ENCODE assay signal across 2 cellular contexts in genomic region chr20:46157076-46157592, GRCh38.
TF ChIP-seq lines count a peak whose summit lies in the region.

No MANE protein-coding gene starts in this region.

TF ChIP-seq in HepG2, 621 proteins besides CTCF, POLR2A, EP300 and RAD21:
- TF ChIP-seq ZNF329 (CRISPR knock-in tag; IDR thresholded peaks at IDR 0.05; ENCODE audit: low read depth) (no peak), ZNF768 (CRISPR knock-in tag; IDR thresholded peaks at IDR 0.05) (peak; percentile 79; the same call in 1 of the 2 replicates)

TF ChIP-seq in K562, 482 proteins besides CTCF, POLR2A, EP300 and RAD21:
- TF ChIP-seq CGGBP1 (CRISPR knock-in tag; IDR thresholded peaks at IDR 0.05): no peak
- TF ChIP-seq GTF2E2 (tag; IDR thresholded peaks at IDR 0.05): no peak
- TF ChIP-seq TEAD2 (tag; IDR thresholded peaks at IDR 0.05): no peak
- TF ChIP-seq SNRNP70 (optimal IDR thresholded peaks at IDR 0.05; ENCODE audit: low read depth, low read length): no peak
- TF ChIP-seq ZFX (CRISPR knock-in tag; IDR thresholded peaks at IDR 0.05): no peak
- TF ChIP-seq MXI1 (IDR thresholded peaks at IDR 0.05; ENCODE audit: low read depth, low read length): no peak
- TF ChIP-seq ZNF280A (IDR thresholded peaks at IDR 0.05; ENCODE audit: low read depth, partially characterized antibody): no peak
- TF ChIP-seq RBM25 (IDR thresholded peaks at IDR 0.05; ENCODE audit: low read depth, low read length, severe bottlenecking): peak; percentile 72
- 0 out of 2 replicates have a peak, but pooled peaks have one; percentile 55 for TF ChIP-seq ZKSCAN8 (CRISPR knock-in tag; IDR thresholded peaks at IDR 0.05)
- TF ChIP-seq PCBP2 (IDR thresholded peaks at IDR 0.05; ENCODE audit: low read depth, low read length, poor library complexity, severe bottlenecking): no peak
- TF ChIP-seq MITF (IDR thresholded peaks at IDR 0.05): no peak
- peak; percentile 71 for TF ChIP-seq ZFP36 (IDR thresholded peaks at IDR 0.05; ENCODE audit: low read depth, low read length, partially characterized antibody)
- TF ChIP-seq SRSF1 (IDR thresholded peaks at IDR 0.05; ENCODE audit: low read depth, low read length): no peak
- no peak for TF ChIP-seq RFX7 (CRISPR knock-in tag; IDR thresholded peaks at IDR 0.05)
- no peak for TF ChIP-seq HCFC1 (IDR thresholded peaks at IDR 0.05; ENCODE audit: low read depth, low read length)
- TF ChIP-seq ZNF184 (CRISPR knock-in tag; IDR thresholded peaks at IDR 0.05): no peak
- 0 out of 2 replicates have a peak, but pooled peaks have one; percentile 18 for TF ChIP-seq BCOR (IDR thresholded peaks at IDR 0.05)
- no peak for TF ChIP-seq GMEB1 (CRISPR knock-in tag; IDR thresholded peaks at IDR 0.05)
